ENCODE assay signal across 14 cellular contexts in genomic region chr14:59067135-59067894, GRCh38.
A peak's percentile ranks its signal among the peaks of the same experiment; 100 is the strongest.
DNase-seq lines count a peak whose midpoint lies in the region; ATAC-seq and TF ChIP-seq lines count a peak whose summit lies in the region.
"Had no signal": no experiment of that assay in that cellular context is flagged by ENCODE, and none has a peak within 500 bp of the region (broad histone marks: within the 10 kb centered on the region; RNA-seq: fewer than 3 reads in every experiment).

No MANE protein-coding gene starts in this region.

- BruUV-seq in OCI-LY7 (replicated peaks; lab: Mats Ljungman, UMichigan) = no TSS peak

- CTCF ChIA-PET in OCI-LY7 (lab: Charles Lee; ENCODE audit: unreplicated experiment) = no interaction called here
- CTCF ChIA-PET in WTC11 (lab: Charles Lee) = no interaction called here

- peak overlapping the region; percentile 84 for H2AFZ ChIP-seq in OCI-LY7 (ENCODE audit: low read length)

- TF ChIP-seq CTCF in OCI-LY7 (conservative IDR thresholded peaks at IDR 0.05; ENCODE audit: low read length) = no peak
- no peak for TF ChIP-seq CTCF in retinal pigment epithelial cell (conservative IDR thresholded peaks at IDR 0.05; ENCODE audit: low read depth, low read length)
- TF ChIP-seq CTCF in WTC11 (IDR thresholded peaks at IDR 0.05) = no peak

- H3K27ac ChIP-seq in OCI-LY7 (ENCODE audit: low read depth, low read length, poor library complexity, severe bottlenecking) (no peak overlapping the region), right cardiac atrium (ENCODE audit: low read length) (no peak overlapping the region)
- H3K27ac ChIP-seq: body of pancreas, KMS-11 had no signal

- DNase-seq in HPDE6-E6E7 (ENCODE audit: extremely low spot score) (peak; percentile 4), OCI-LY7 (ENCODE audit: low spot score) (peak; percentile 23), globus pallidus (ENCODE audit: low spot score) (peak; percentile 30), retinal pigment epithelial cell (ENCODE audit: low read depth) (peak; percentile 14), right cardiac atrium (no peak), WTC11 (ENCODE audit: low spot score) (no peak)
- no peak for DNase-seq in activated effector memory CD4-positive, alpha-beta T cell treated with Interleukin-2 at 50 U/mL for 16 hours
- DNase-seq: activated naive CD4-positive, alpha-beta T cell treated with anti-CD3 and anti-CD28 coated beads, Interleukin-2, amount 10 ng/mL, durations not matched to agents 7 days and 5 days; body of pancreas; NCI-H1694 treated with DMSO at 0.1 percent for 48 hours; PC-3; stimulated activated naive CD8-positive, alpha-beta T cell treated with anti-CD3 and anti-CD28 coated beads, Interleukin-15, amount 100 ng/mL, for 72 hours had no signal

- no peaks in the 10 kb centered on the region for H3K36me3 ChIP-seq in OCI-LY7 (ENCODE audit: insufficient read depth, low read length)

- ATAC-seq in right cardiac atrium (no peak), WTC11 (no peak)
- ATAC-seq: activated CD4-positive, CD25-positive, alpha-beta regulatory T cell treated with anti-CD3 and anti-CD28 coated beads, Interleukin-2, amount 50 U/mL, for 24 hours; body of pancreas; PC-3; stimulated activated naive CD8-positive, alpha-beta T cell treated with anti-CD3 and anti-CD28 coated beads, Interleukin-15, amount 100 ng/mL, for 72 hours had no signal

- POLR2A ChIA-PET in OCI-LY7 (lab: Charles Lee) = interaction anchor here (0.8 to 2.0 kb wide), 2 partner anchors 10 to 15 kb away, joined by 3 to 4 read pairs; no protein-coding TSS in a partner anchor
- POLR2A ChIA-PET in WTC11 (lab: Charles Lee) = interaction anchor here (0.6 kb wide), 1 partner anchor 78 kb away, joined by 3 read pairs; no protein-coding TSS in a partner anchor

- 37% methylated on average over 4 of the region's 4 CpGs for WGBS in right cardiac atrium

- no peaks in the 10 kb centered on the region for H3K4me1 Mint-ChIP-seq in WTC11
- H3K4me1 Mint-ChIP-seq: activated naive CD4-positive, alpha-beta T cell treated with anti-CD3 and anti-CD28 coated beads, Interleukin-2, amount 10 ng/mL, durations not matched to agents 7 days and 5 days; stimulated activated naive CD8-positive, alpha-beta T cell treated with anti-CD3 and anti-CD28 coated beads, Interleukin-15, amount 100 ng/mL, for 72 hours had no signal

- H3K79me2 ChIP-seq in OCI-LY7 (ENCODE audit: insufficient read depth, low read depth, low read length) = no peaks in the 10 kb centered on the region

- H3K9me3 ChIP-seq in OCI-LY7 (ENCODE audit: low read length) (peaks cover 22% of the 10 kb centered on the region), right cardiac atrium (ENCODE audit: control insufficient read depth, low read length) (no peaks in the 10 kb centered on the region)

- H3K27me3 ChIP-seq in right cardiac atrium (ENCODE audit: control insufficient read depth, insufficient read depth) = no peaks in the 10 kb centered on the region
- H3K27me3 ChIP-seq: body of pancreas had no signal

- H3K4me2 ChIP-seq in OCI-LY7 (ENCODE audit: low read length) = peak overlapping the region; percentile 18; the same call in 1 of the 2 replicates
- H3K4me2 ChIP-seq: KMS-11 had no signal

- no peaks in the 10 kb centered on the region for H3K9me2 ChIP-seq in OCI-LY7 (ENCODE audit: insufficient read depth, low read length)

- no peaks in the 10 kb centered on the region for H4K20me1 ChIP-seq in OCI-LY7 (ENCODE audit: insufficient read depth, low read length)

- no peak overlapping the region for H3K4me3 Mint-ChIP-seq in WTC11
- H3K4me3 Mint-ChIP-seq: activated naive CD4-positive, alpha-beta T cell treated with anti-CD3 and anti-CD28 coated beads, Interleukin-2, amount 10 ng/mL, durations not matched to agents 7 days and 5 days; stimulated activated naive CD8-positive, alpha-beta T cell treated with anti-CD3 and anti-CD28 coated beads, Interleukin-15, amount 100 ng/mL, for 72 hours had no signal

- no peak overlapping the region for H3K4me3 ChIP-seq in OCI-LY7 (ENCODE audit: low read depth, low read length, poor library complexity, severe bottlenecking)
- H3K4me3 ChIP-seq in retinal pigment epithelial cell (ENCODE audit: low read length) = no peak overlapping the region
- no peak overlapping the region for H3K4me3 ChIP-seq in right cardiac atrium (ENCODE audit: low read length)
- H3K4me3 ChIP-seq: body of pancreas had no signal

- no peaks in the 10 kb centered on the region; the same call in 1 of the 2 replicates for H3K27me3 Mint-ChIP-seq in WTC11 (ENCODE audit: low read depth)

- intact Hi-C loops in OCI-LY7 (cut with micrococcal nuclease; ENCODE audit: unreplicated experiment) (no loop called here), right cardiac atrium (cut with DNase I) (no loop called here)

- H3K27ac Mint-ChIP-seq in WTC11 = no peak overlapping the region
- H3K27ac Mint-ChIP-seq: activated naive CD4-positive, alpha-beta T cell treated with anti-CD3 and anti-CD28 coated beads, Interleukin-2, amount 10 ng/mL, durations not matched to agents 7 days and 5 days had no signal

- H3K4me1 ChIP-seq in OCI-LY7 (ENCODE audit: insufficient read depth, low read length, poor library complexity, severe bottlenecking) (peaks cover 10% of the 10 kb centered on the region), right cardiac atrium (ENCODE audit: control insufficient read depth, insufficient read depth, low read length) (no peaks in the 10 kb centered on the region)
- H3K4me1 ChIP-seq: body of pancreas had no signal

- H3K36me3 Mint-ChIP-seq in WTC11 = peaks cover 5% of the 10 kb centered on the region; the same call in 1 of the 2 replicates
- H3K36me3 Mint-ChIP-seq: activated naive CD4-positive, alpha-beta T cell treated with anti-CD3 and anti-CD28 coated beads, Interleukin-2, amount 10 ng/mL, durations not matched to agents 7 days and 5 days had no signal

- H3K9me3 Mint-ChIP-seq in WTC11 = peaks cover 11% of the 10 kb centered on the region

TF ChIP-seq in WTC11, 78 proteins besides CTCF, POLR2A, EP300 and RAD21:
- TF ChIP-seq ZSCAN18 (CRISPR knock-in tag; IDR thresholded peaks at IDR 0.05) = no peak
- TF ChIP-seq GABPB1 (CRISPR knock-in tag; IDR thresholded peaks at IDR 0.05) = no peak
- no peak for TF ChIP-seq TCF7 (CRISPR knock-in tag; IDR thresholded peaks at IDR 0.05; ENCODE audit: low read depth)
- TF ChIP-seq, protein P1, sequence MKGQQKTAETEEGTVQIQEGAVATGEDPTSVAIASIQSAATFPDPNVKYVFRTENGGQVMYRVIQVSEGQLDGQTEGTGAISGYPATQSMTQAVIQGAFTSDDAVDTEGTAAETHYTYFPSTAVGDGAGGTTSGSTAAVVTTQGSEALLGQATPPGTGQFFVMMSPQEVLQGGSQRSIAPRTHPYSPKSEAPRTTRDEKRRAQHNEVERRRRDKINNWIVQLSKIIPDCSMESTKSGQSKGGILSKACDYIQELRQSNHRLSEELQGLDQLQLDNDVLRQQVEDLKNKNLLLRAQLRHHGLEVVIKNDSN (CRISPR knock-in tag; IDR thresholded peaks at IDR 0.05) = no peak
- TF ChIP-seq SMAD4 (CRISPR knock-in tag; IDR thresholded peaks at IDR 0.05) = no peak

Comparison
In these comparisons a context has a peak if more than half of its experiments do, and no peak if none do; other contexts are left out.
1. DNase-seq: peak in HPDE6-E6E7 (single experiment), OCI-LY7 (single experiment), globus pallidus (single experiment) and retinal pigment epithelial cell (single experiment); none in right cardiac atrium (0 of 3), WTC11 (single experiment) and activated effector memory CD4-positive, alpha-beta T cell treated with Interleukin-2 at 50 U/mL for 16 hours (single experiment).